In the genomic region with DNA sequence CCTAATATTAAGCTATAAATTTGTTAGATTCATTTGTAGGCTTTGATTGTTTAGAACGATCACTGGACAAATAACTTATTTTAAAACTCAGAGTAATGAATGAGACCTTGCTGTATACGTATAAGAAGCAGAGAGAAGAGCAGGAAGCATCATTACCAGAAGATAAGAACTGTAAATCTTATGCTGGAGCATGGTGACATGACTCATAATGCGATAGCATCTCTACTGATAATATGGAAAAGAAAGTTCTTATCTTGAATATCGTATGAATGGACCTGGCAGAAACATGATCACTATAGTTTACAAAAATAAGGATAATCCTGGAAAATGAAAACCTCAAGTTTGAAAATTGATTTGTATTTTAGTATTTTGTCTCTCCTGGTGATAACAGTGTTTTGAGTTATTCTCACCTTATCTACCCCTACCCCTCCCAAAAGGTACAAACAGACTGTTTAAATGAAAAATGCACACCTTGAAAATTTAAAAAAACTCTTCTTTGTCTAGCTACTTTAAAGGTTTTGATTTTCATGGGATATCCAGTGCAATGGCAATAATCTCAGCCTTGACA, we compare ENCODE assay signal across 25 cellular contexts. TPM values are rescaled to one million over a fixed set of nuclear protein-coding genes. Genes with fewer than 3 reads are reported as not detected.
A peak's percentile ranks its signal among the peaks of the same experiment; 100 is the strongest.
DNase-seq lines count a peak whose midpoint lies in the region; ATAC-seq, FAIRE-seq and TF ChIP-seq lines count a peak whose summit lies in the region.
"Had no signal": no experiment of that assay in that cellular context is flagged by ENCODE, and none has a peak within 500 bp of the region (broad histone marks: within the 10 kb centered on the region; RNA-seq: fewer than 3 reads in every experiment).

No MANE protein-coding gene starts in this region.

- dilution Hi-C loops in endothelial cell of umbilical vein (cut with MboI; ENCODE audit: extremely low pct_ligation_motif_present, low sequenced_read_pairs) = no loop called here

- H3K79me2 ChIP-seq in SK-N-SH (ENCODE audit: insufficient read depth) (peaks cover 28% of the 10 kb centered on the region), endothelial cell of umbilical vein (ENCODE audit: control insufficient read depth, insufficient read depth, low read length) (peaks cover 10% of the 10 kb centered on the region), smooth muscle cell (ENCODE audit: low read depth) (peaks cover 25% of the 10 kb centered on the region)

- no peak overlapping the region for H3K4me2 ChIP-seq in SK-N-SH
- peak overlapping the region; percentile 57 for H3K4me2 ChIP-seq in endothelial cell of umbilical vein (ENCODE audit: insufficient read depth, low read length)
- H3K4me2 ChIP-seq in smooth muscle cell = no peak overlapping the region
- H3K4me2 ChIP-seq: PC-9 had no signal

- intact Hi-C loops in endothelial cell of umbilical vein (cut with micrococcal nuclease) = no loop called here
- intact Hi-C loops in posterior cingulate gyrus (cut with DNase I) = loop anchor here (5.0 to 10.0 kb wide), 2 partner anchors 67 to 180 kb away; partner anchors contain the start of gene ZNF165

- H3K27ac ChIP-seq in SK-N-SH (ENCODE audit: low read depth in 2 of 2, low read length in 1 of 2) = no peak overlapping the region
- no peak overlapping the region for H3K27ac ChIP-seq in HEK293 (ENCODE audit: extremely low read depth, low read depth, low read length)
- H3K27ac ChIP-seq in endothelial cell of umbilical vein (ENCODE audit: insufficient read depth, low read depth, low read length) = no peak overlapping the region
- H3K27ac ChIP-seq in smooth muscle cell (ENCODE audit: low read depth) = no peak overlapping the region
- H3K27ac ChIP-seq: 22Rv1, PC-9, RWPE1 had no signal

- BruUV-seq in endothelial cell of umbilical vein (replicated peaks; lab: Mats Ljungman, UMichigan) = no TSS peak

- no peak for TF ChIP-seq POLR2A in endothelial cell of umbilical vein (IDR thresholded peaks at IDR 0.05; ENCODE audit: low read depth, low read length)

- peaks cover 2% of the 10 kb centered on the region for H3K9me1 ChIP-seq in endothelial cell of umbilical vein (replicated peaks; ENCODE audit: control insufficient read depth, extremely low read depth, insufficient read depth, low read length)

- H3K4me1 ChIP-seq in SK-N-SH (ENCODE audit: control insufficient read depth in 1 of 2, insufficient read depth in 2 of 2, low read depth in 1 of 2, low read length in 1 of 2) (peaks cover 0 to 10% of the 10 kb centered on the region in 2 experiments; a peak in 3 of 4 replicates), HEK293 (ENCODE audit: control insufficient read depth, insufficient read depth, low read length) (peaks cover 20% of the 10 kb centered on the region; the same call in 1 of the 2 replicates), endothelial cell of umbilical vein (ENCODE audit: control insufficient read depth, extremely low read depth, insufficient read depth, low read length) (peaks cover 35% of the 10 kb centered on the region), smooth muscle cell (ENCODE audit: low read depth) (peaks cover 20% of the 10 kb centered on the region)

- H3K9ac ChIP-seq in SK-N-SH = no peak overlapping the region
- no peak overlapping the region for H3K9ac ChIP-seq in endothelial cell of umbilical vein (replicated peaks; ENCODE audit: extremely low read depth, insufficient read depth, low read length)
- H3K9ac ChIP-seq in smooth muscle cell (ENCODE audit: low read depth) = no peak overlapping the region

- no peak for FAIRE-seq in endothelial cell of umbilical vein (lab: Jason Lieb, UNC)
- FAIRE-seq: H1 had no signal

- DNase-seq in SK-N-SH (no peak), endothelial cell of umbilical vein (ENCODE audit: low read depth, low spot score) (peak; percentile 16), smooth muscle cell (lab: John Stamatoyannopoulos, UW; ENCODE audit: unreplicated experiment) (no peak), GDM1 (lab: John Stamatoyannopoulos, UW) (no peak), NCI-H1436 treated with DMSO at 0.1 percent for 48 hours (lab: John Stamatoyannopoulos, UW) (no peak), posterior cingulate gyrus (no peak)
- DNase-seq: AML-193; C1 segment of cervical spinal cord; Calu3; CD8-positive, alpha-beta memory T cell; MM.1S; NCI-H1092; NCI-H1436; NCI-H1930; NCI-H510A; NCI-H748 treated with DMSO at 0.1 percent for 48 hours; PC-9; SHP77 treated with DMSO at 0.1 percent for 48 hours had no signal

- H3K9me3 ChIP-seq in SK-N-SH = no peaks in the 10 kb centered on the region
- H3K9me3 ChIP-seq in HEK293 (ENCODE audit: control insufficient read depth, insufficient read depth, low read depth, low read length) = no peaks in the 10 kb centered on the region
- no peaks in the 10 kb centered on the region for H3K9me3 ChIP-seq in endothelial cell of umbilical vein (replicated peaks; ENCODE audit: control insufficient read depth, insufficient read depth, low read length)
- H3K9me3 ChIP-seq in smooth muscle cell (replicated peaks; ENCODE audit: low read depth) = no peaks in the 10 kb centered on the region

- no peaks in the 10 kb centered on the region for H3K9me2 ChIP-seq in SK-N-SH

- no peak overlapping the region for H3K4me3 ChIP-seq in SK-N-SH (ENCODE audit: low read depth in 2 of 2, low read length in 1 of 2)
- no peak overlapping the region for H3K4me3 ChIP-seq in HEK293 (ENCODE audit: low read depth, low read length)
- H3K4me3 ChIP-seq in endothelial cell of umbilical vein (replicated peaks in 1 of 3; ENCODE audit: insufficient read depth in 1 of 3, low read depth in 1 of 3, low read length in 3 of 3) = no peak overlapping the region
- no peak overlapping the region for H3K4me3 ChIP-seq in smooth muscle cell
- H3K4me3 ChIP-seq: PC-9 had no signal

- no peak for ATAC-seq in SK-N-SH treated with all-trans-retinoic acid at 6 μM for 48 hours

- TF ChIP-seq CTCF in SK-N-SH (IDR thresholded peaks at IDR 0.05) (no peak), HEK293 (tag by site-specific recombination; IDR thresholded peaks at IDR 0.05) (no peak), endothelial cell of umbilical vein (IDR thresholded peaks at IDR 0.05; ENCODE audit: extremely low read depth in 1 of 2, insufficient read depth in 1 of 2, low read depth in 1 of 2, low read length in 2 of 2) (no peak), smooth muscle cell (IDR thresholded peaks at IDR 0.05; ENCODE audit: borderline replicate concordance, insufficient read depth, poor library complexity, severe bottlenecking) (no peak)

- TF ChIP-seq EP300 in SK-N-SH (IDR thresholded peaks at IDR 0.05; ENCODE audit: borderline replicate concordance in 1 of 2, low read depth in 1 of 2, low read length in 1 of 2) = no peak

- H2AFZ ChIP-seq in SK-N-SH (ENCODE audit: low read depth) = no peak overlapping the region
- no peak overlapping the region for H2AFZ ChIP-seq in endothelial cell of umbilical vein (ENCODE audit: low read depth, low read length)
- H2AFZ ChIP-seq in smooth muscle cell (ENCODE audit: low read depth) = peak overlapping the region; percentile 24
- H2AFZ ChIP-seq: PC-9 had no signal

- H3K36me3 ChIP-seq in SK-N-SH (replicated peaks in 1 of 2; ENCODE audit: control insufficient read depth in 1 of 2, insufficient read depth in 2 of 2, low read length in 1 of 2) (no peaks in the 10 kb centered on the region), HEK293 (ENCODE audit: control insufficient read depth in 2 of 2, insufficient read depth in 1 of 2, low read length in 2 of 2) (no peaks in the 10 kb centered on the region), endothelial cell of umbilical vein (ENCODE audit: control insufficient read depth in 2 of 2, extremely low read depth in 1 of 2, insufficient read depth in 2 of 2, low read length in 2 of 2) (no peaks in the 10 kb centered on the region), smooth muscle cell (ENCODE audit: low read depth) (no peaks in the 10 kb centered on the region)

- H3K27me3 ChIP-seq in SK-N-SH (ENCODE audit: insufficient read depth) (no peaks in the 10 kb centered on the region), endothelial cell of umbilical vein (ENCODE audit: control insufficient read depth in 2 of 2, insufficient read depth in 2 of 2, low read length in 2 of 2) (peaks cover 0 to 8% of the 10 kb centered on the region in 2 experiments), smooth muscle cell (ENCODE audit: low read depth) (no peaks in the 10 kb centered on the region)

- TF ChIP-seq RAD21 in SK-N-SH (IDR thresholded peaks at IDR 0.05; ENCODE audit: low read length) = no peak

- H4K20me1 ChIP-seq in SK-N-SH (ENCODE audit: insufficient read depth) = no peaks in the 10 kb centered on the region
- no peaks in the 10 kb centered on the region for H4K20me1 ChIP-seq in endothelial cell of umbilical vein (replicated peaks; ENCODE audit: control insufficient read depth, extremely low read depth, insufficient read depth, low read length)
- no peaks in the 10 kb centered on the region for H4K20me1 ChIP-seq in smooth muscle cell (ENCODE audit: low read depth)

- WGBS in SK-N-SH (ENCODE audit: low lambda C conversion rate) = 32% methylated on average over 4 of the region's 4 CpGs
- 29% methylated on average over 4 of the region's 4 CpGs for WGBS in smooth muscle cell (ENCODE audit: low lambda C conversion rate)

- POLR2A ChIA-PET in SK-N-SH (lab: Yijun Ruan, JAX) (interaction anchor here (2.7 kb wide), 1 partner anchor 12 kb away, joined by 29 read pairs; the partner anchor contains the start of gene ZKSCAN4), HEK293 (lab: Yijun Ruan, JAX) (interaction anchor here (0.9 to 3.4 kb wide), 3 partner anchors 12 to 141 kb away, joined by 3 to 62 read pairs (median 3); partner anchors contain the start of genes ZKSCAN4 and ZSCAN16), endothelial cell of umbilical vein (lab: Charles Lee) (no interaction called here)

- CTCF ChIA-PET in SK-N-SH (lab: Yijun Ruan, JAX) = no interaction called here
- CTCF ChIA-PET in HEK293 (lab: Yijun Ruan, JAX) = interaction anchor here (0.5 to 1.2 kb wide), 4 partner anchors 19 to 237 kb away, joined by 3 to 4 read pairs (median 3); no protein-coding TSS in a partner anchor
- CTCF ChIA-PET in endothelial cell of umbilical vein (lab: Charles Lee) = interaction anchor here (1.4 to 1.9 kb wide), 4 partner anchors 13 to 91 kb away, joined by 3 to 6 read pairs (median 4); partner anchors contain the start of genes ZKSCAN4 and ZSCAN31

- H3F3A ChIP-seq in SK-N-SH (replicated peaks; ENCODE audit: insufficient read depth) (peaks cover 25% of the 10 kb centered on the region), smooth muscle cell (ENCODE audit: low read depth) (peaks cover 9% of the 10 kb centered on the region)

RNA-seq across cellular contexts. Expression of gene ZSCAN26, which starts 2.0 kb away (rescaled TPM):
- 11.0 and 14.0 TPM in 2 replicates for polyA plus RNA-seq in SK-N-SH (2012; rRNA removed)
- polyA plus RNA-seq in SK-N-SH (2012; cell fraction: cytosol; rRNA removed) = 9.2 and 9.6 TPM in 2 replicates
- polyA plus RNA-seq in SK-N-SH (2012; cell fraction: nucleus; rRNA removed) = 39.3 and 45.6 TPM in 2 replicates
- total RNA-seq in endothelial cell of umbilical vein = 12.7 and 14.1 TPM in 2 replicates
- polyA plus RNA-seq in endothelial cell of umbilical vein = 11.2 and 12.8 TPM in 2 replicates
- polyA plus RNA-seq in endothelial cell of umbilical vein (2011; cell fraction: cytosol; rRNA removed) = 14.4 and 15.3 TPM in 2 replicates
- polyA plus RNA-seq in endothelial cell of umbilical vein (2011; cell fraction: nucleus; rRNA removed) = 57.4 and 65.5 TPM in 2 replicates
- polyA plus RNA-seq in endothelial cell of umbilical vein (2012) = 9.8 and 10.3 TPM in 2 replicates
- polyA minus RNA-seq in endothelial cell of umbilical vein = 19.4 and 21.0 TPM in 2 replicates
- 3.5 TPM for polyA minus RNA-seq in endothelial cell of umbilical vein (2011; cell fraction: cytosol; rRNA and poly(A)+ RNA removed)
- 23.6 and 27.2 TPM in 2 replicates for polyA minus RNA-seq in endothelial cell of umbilical vein (2011; cell fraction: nucleus; rRNA and poly(A)+ RNA removed)
- total RNA-seq in smooth muscle cell = 16.1 and 22.4 TPM in 2 replicates
- polyA plus RNA-seq in smooth muscle cell = 7.0 and 10.7 TPM in 2 replicates

RNA-seq across cellular contexts. Expression of gene NKAPL, which starts 5.8 kb away (rescaled TPM):
- polyA plus RNA-seq in SK-N-SH (2012; rRNA removed) (not detected in 2 replicates), endothelial cell of umbilical vein (0.53 and 0.72 TPM in 2 replicates), smooth muscle cell (0.18 and 0.28 TPM in 2 replicates)
- not detected in 2 replicates for polyA plus RNA-seq in SK-N-SH (2012; cell fraction: cytosol; rRNA removed)
- polyA plus RNA-seq in SK-N-SH (2012; cell fraction: nucleus; rRNA removed) = not detected in 2 replicates
- total RNA-seq in endothelial cell of umbilical vein (1.1 and 1.6 TPM in 2 replicates), smooth muscle cell (not detected in 2 replicates)
- 0.75 and 0.78 TPM in 2 replicates for polyA plus RNA-seq in endothelial cell of umbilical vein (2011; cell fraction: cytosol; rRNA removed)
- polyA plus RNA-seq in endothelial cell of umbilical vein (2011; cell fraction: nucleus; rRNA removed) = 0.24 and 0.29 TPM in 2 replicates
- 0.61 and 1.2 TPM in 2 replicates for polyA plus RNA-seq in endothelial cell of umbilical vein (2012)
- polyA minus RNA-seq in endothelial cell of umbilical vein = 0.17 and 0.96 TPM in 2 replicates
- not detected for polyA minus RNA-seq in endothelial cell of umbilical vein (2011; cell fraction: cytosol; rRNA and poly(A)+ RNA removed)
- polyA minus RNA-seq in endothelial cell of umbilical vein (2011; cell fraction: nucleus; rRNA and poly(A)+ RNA removed) = 0.43 and 0.53 TPM in 2 replicates
- total RNA-seq: Calu3, Daoy, H1, LHCN-M2, PC-9 had no signal
- polyA plus RNA-seq: CD8-positive, alpha-beta memory T cell had no signal

RNA-seq across cellular contexts. Expression of gene ZKSCAN4, which starts 12.8 kb away (rescaled TPM):
- 2.9 and 3.5 TPM in 2 replicates for polyA plus RNA-seq in SK-N-SH (2012; rRNA removed)
- 2.5 and 3.3 TPM in 2 replicates for polyA plus RNA-seq in SK-N-SH (2012; cell fraction: cytosol; rRNA removed)
- 3.9 and 5.5 TPM in 2 replicates for polyA plus RNA-seq in SK-N-SH (2012; cell fraction: nucleus; rRNA removed)
- 3.6 and 4.1 TPM in 2 replicates for total RNA-seq in endothelial cell of umbilical vein
- 1.0 and 1.3 TPM in 2 replicates for polyA plus RNA-seq in endothelial cell of umbilical vein
- polyA plus RNA-seq in endothelial cell of umbilical vein (2011; cell fraction: cytosol; rRNA removed) = 1.8 and 2.0 TPM in 2 replicates
- 2.2 and 2.4 TPM in 2 replicates for polyA plus RNA-seq in endothelial cell of umbilical vein (2011; cell fraction: nucleus; rRNA removed)
- 2.3 and 3.3 TPM in 2 replicates for polyA plus RNA-seq in endothelial cell of umbilical vein (2012)
- polyA minus RNA-seq in endothelial cell of umbilical vein = 1.8 and 2.1 TPM in 2 replicates
- polyA minus RNA-seq in endothelial cell of umbilical vein (2011; cell fraction: cytosol; rRNA and poly(A)+ RNA removed) = 2.9 TPM
- polyA minus RNA-seq in endothelial cell of umbilical vein (2011; cell fraction: nucleus; rRNA and poly(A)+ RNA removed) = 1.6 TPM in 2 replicates
- 4.5 and 5.1 TPM in 2 replicates for total RNA-seq in smooth muscle cell
- polyA plus RNA-seq in smooth muscle cell = 5.2 TPM in 2 replicates

RNA-seq across cellular contexts. Expression of gene PGBD1, which starts 16.5 kb away (rescaled TPM):
- polyA plus RNA-seq in SK-N-SH (2012; rRNA removed) (2.5 and 2.7 TPM in 2 replicates), endothelial cell of umbilical vein (3.4 and 4.2 TPM in 2 replicates), smooth muscle cell (8.1 and 9.7 TPM in 2 replicates)
- 3.0 and 3.3 TPM in 2 replicates for polyA plus RNA-seq in SK-N-SH (2012; cell fraction: cytosol; rRNA removed)
- 4.2 and 4.9 TPM in 2 replicates for polyA plus RNA-seq in SK-N-SH (2012; cell fraction: nucleus; rRNA removed)
- total RNA-seq in endothelial cell of umbilical vein (9.6 and 10.1 TPM in 2 replicates), smooth muscle cell (9.2 and 15.1 TPM in 2 replicates)
- polyA plus RNA-seq in endothelial cell of umbilical vein (2011; cell fraction: cytosol; rRNA removed) = 6.4 and 6.9 TPM in 2 replicates
- polyA plus RNA-seq in endothelial cell of umbilical vein (2011; cell fraction: nucleus; rRNA removed) = 9.4 and 10.7 TPM in 2 replicates
- 5.8 and 9.4 TPM in 2 replicates for polyA plus RNA-seq in endothelial cell of umbilical vein (2012)
- polyA minus RNA-seq in endothelial cell of umbilical vein = 4.2 and 6.1 TPM in 2 replicates
- 3.0 TPM for polyA minus RNA-seq in endothelial cell of umbilical vein (2011; cell fraction: cytosol; rRNA and poly(A)+ RNA removed)
- 2.9 and 3.4 TPM in 2 replicates for polyA minus RNA-seq in endothelial cell of umbilical vein (2011; cell fraction: nucleus; rRNA and poly(A)+ RNA removed)

RNA-seq across cellular contexts. Expression of gene ZSCAN9, which starts 39.8 kb away (rescaled TPM):
- 13.7 and 23.2 TPM in 2 replicates for polyA plus RNA-seq in SK-N-SH (2012; rRNA removed)
- 13.4 and 14.3 TPM in 2 replicates for polyA plus RNA-seq in SK-N-SH (2012; cell fraction: cytosol; rRNA removed)
- 29.1 and 43.7 TPM in 2 replicates for polyA plus RNA-seq in SK-N-SH (2012; cell fraction: nucleus; rRNA removed)
- 18.0 and 18.6 TPM in 2 replicates for total RNA-seq in endothelial cell of umbilical vein
- polyA plus RNA-seq in endothelial cell of umbilical vein = 10.5 and 11.7 TPM in 2 replicates
- polyA plus RNA-seq in endothelial cell of umbilical vein (2011; cell fraction: cytosol; rRNA removed) = 11.5 and 13.2 TPM in 2 replicates
- polyA plus RNA-seq in endothelial cell of umbilical vein (2011; cell fraction: nucleus; rRNA removed) = 30.0 and 36.8 TPM in 2 replicates
- polyA plus RNA-seq in endothelial cell of umbilical vein (2012) = 10.9 and 12.6 TPM in 2 replicates
- polyA minus RNA-seq in endothelial cell of umbilical vein = 19.1 and 19.7 TPM in 2 replicates
- polyA minus RNA-seq in endothelial cell of umbilical vein (2011; cell fraction: cytosol; rRNA and poly(A)+ RNA removed) = 6.1 TPM
- 26.8 and 32.7 TPM in 2 replicates for polyA minus RNA-seq in endothelial cell of umbilical vein (2011; cell fraction: nucleus; rRNA and poly(A)+ RNA removed)
- 18.3 and 18.4 TPM in 2 replicates for total RNA-seq in smooth muscle cell
- polyA plus RNA-seq in smooth muscle cell = 7.3 and 12.4 TPM in 2 replicates
